ENCODE assay signal across 22 cellular contexts in the genomic region with DNA sequence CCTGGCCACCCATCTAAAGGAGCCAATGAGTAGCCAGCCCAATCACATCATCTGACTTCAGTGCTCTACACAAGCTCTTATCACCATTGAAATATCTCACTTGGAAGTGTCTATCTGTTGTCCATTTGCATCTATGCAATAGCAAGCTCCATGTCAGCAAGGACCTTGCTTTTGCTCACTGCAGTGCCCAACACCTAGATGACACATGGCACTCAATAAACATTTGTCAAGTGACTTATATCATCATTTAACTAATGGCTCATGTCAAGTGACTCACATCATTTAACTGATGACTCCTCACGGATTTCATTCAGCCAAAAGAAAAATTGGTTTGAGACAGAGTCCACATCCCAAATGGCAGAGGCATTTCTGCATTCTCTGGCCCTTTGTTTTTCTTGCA.
"Had no signal": no experiment of that assay in that cellular context is flagged by ENCODE, and none has a peak within 500 bp of the region (broad histone marks: within the 10 kb centered on the region; RNA-seq: fewer than 3 reads in every experiment).

No MANE protein-coding gene starts in this region.

- ATAC-seq: left lung, sciatic nerve had no signal

- H3K4me3 ChIP-seq: ascending aorta, esophagus squamous epithelium, left lung, lung, skin epidermis, thoracic aorta had no signal

- DNase-seq: activated CD4-positive, alpha-beta T cell treated with anti-CD3 and anti-CD28 coated beads for 48 hours; activated CD4-positive, alpha-beta T cell treated with anti-CD3 and anti-CD28 coated beads, Interleukin-2, amount 50 U/mL, for 48 hours; activated CD8-positive, alpha-beta memory T cell treated with anti-CD3 and anti-CD28 coated beads for 24 hours; activated effector memory CD4-positive, alpha-beta T cell treated with Interleukin-2 at 50 U/mL for 16 hours; activated naive CD4-positive, alpha-beta T cell treated with anti-CD3 and anti-CD28 coated beads for 36 hours; activated naive CD8-positive, alpha-beta T cell treated with anti-CD3 and anti-CD28 coated beads, Interleukin-2, amount 10 ng/mL, durations not matched to agents 7 days and 5 days; caudate nucleus; cortex of kidney; effector memory CD8-positive, alpha-beta T cell; esophagus squamous epithelium; kidney glomerular epithelial cell; left lung; mesendoderm; posterior cingulate gyrus; stimulated activated CD4-positive, alpha-beta T cell treated with anti-CD3 and anti-CD28 coated beads, Interleukin-12 subunit alpha, Interleukin-12 subunit beta, amount 100 ng/mL, for 4 hours; stimulated activated CD4-positive, alpha-beta T cell treated with anti-CD3 and anti-CD28 coated beads, Interleukin-4, amount 100 ng/mL, for 1 hour; trophoblast cell had no signal
